1 cellular context compared by ENCODE assay signal in the genomic region with DNA sequence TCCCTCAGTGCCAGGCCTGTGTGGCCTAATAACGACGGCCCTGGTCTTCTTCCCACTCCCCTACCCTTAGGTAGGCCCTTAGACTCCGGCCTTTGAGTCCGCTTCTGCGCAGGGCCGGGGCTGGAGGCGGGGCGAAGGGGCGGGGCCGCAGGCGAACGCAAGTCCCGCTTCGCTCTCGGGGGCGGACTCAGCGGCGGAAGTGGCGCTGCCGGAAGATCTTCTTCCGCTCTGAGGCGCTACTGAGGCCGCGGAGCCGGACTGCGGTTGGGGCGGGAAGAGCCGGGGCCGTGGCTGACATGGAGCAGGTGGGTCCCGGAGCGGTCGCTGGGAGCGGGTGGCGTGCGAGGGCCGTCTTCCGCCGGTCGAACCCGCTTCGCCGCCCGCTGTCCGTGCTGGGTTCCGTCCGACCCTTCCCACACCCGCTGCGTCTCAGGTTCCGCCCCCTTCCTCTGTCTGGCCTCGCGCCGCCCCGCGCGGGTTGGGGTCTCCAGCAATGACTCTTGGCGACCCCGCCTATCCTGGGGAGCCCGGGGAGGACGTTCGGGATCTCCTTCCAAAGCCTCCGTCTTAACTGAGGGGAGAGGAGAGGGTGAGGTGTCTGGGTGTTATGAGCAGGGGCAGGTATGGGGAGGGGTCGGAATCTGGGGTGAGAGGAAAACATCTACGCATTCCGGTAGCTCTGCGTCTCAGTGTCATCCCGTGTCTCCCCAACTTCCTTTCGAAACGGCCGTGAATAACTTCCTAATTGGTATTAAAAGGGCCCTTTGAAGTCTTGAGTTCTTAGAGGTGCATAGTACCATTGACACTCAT.
TF ChIP-seq lines count a peak whose summit lies in the region.

A gene (plus strand): TSS at position 218 of the 810 bp plus-strand sequence. CDS start 16,388 bp downstream, outside the sequence.

TF ChIP-seq in HepG2, 621 proteins besides CTCF, POLR2A, EP300 and RAD21 (continued from another document and continues in another):
- TF ChIP-seq, protein P1, sequence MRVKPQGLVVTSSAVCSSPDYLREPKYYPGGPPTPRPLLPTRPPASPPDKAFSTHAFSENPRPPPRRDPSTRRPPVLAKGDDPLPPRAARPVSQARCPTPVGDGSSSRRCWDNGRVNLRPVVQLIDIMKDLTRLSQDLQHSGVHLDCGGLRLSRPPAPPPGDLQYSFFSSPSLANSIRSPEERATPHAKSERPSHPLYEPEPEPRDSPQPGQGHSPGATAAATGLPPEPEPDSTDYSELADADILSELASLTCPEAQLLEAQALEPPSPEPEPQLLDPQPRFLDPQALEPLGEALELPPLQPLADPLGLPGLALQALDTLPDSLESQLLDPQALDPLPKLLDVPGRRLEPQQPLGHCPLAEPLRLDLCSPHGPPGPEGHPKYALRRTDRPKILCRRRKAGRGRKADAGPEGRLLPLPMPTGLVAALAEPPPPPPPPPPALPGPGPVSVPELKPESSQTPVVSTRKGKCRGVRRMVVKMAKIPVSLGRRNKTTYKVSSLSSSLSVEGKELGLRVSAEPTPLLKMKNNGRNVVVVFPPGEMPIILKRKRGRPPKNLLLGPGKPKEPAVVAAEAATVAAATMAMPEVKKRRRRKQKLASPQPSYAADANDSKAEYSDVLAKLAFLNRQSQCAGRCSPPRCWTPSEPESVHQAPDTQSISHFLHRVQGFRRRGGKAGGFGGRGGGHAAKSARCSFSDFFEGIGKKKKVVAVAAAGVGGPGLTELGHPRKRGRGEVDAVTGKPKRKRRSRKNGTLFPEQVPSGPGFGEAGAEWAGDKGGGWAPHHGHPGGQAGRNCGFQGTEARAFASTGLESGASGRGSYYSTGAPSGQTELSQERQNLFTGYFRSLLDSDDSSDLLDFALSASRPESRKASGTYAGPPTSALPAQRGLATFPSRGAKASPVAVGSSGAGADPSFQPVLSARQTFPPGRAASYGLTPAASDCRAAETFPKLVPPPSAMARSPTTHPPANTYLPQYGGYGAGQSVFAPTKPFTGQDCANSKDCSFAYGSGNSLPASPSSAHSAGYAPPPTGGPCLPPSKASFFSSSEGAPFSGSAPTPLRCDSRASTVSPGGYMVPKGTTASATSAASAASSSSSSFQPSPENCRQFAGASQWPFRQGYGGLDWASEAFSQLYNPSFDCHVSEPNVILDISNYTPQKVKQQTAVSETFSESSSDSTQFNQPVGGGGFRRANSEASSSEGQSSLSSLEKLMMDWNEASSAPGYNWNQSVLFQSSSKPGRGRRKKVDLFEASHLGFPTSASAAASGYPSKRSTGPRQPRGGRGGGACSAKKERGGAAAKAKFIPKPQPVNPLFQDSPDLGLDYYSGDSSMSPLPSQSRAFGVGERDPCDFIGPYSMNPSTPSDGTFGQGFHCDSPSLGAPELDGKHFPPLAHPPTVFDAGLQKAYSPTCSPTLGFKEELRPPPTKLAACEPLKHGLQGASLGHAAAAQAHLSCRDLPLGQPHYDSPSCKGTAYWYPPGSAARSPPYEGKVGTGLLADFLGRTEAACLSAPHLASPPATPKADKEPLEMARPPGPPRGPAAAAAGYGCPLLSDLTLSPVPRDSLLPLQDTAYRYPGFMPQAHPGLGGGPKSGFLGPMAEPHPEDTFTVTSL (CRISPR knock-in tag; IDR thresholded peaks at IDR 0.05; ENCODE audit: borderline replicate concordance) = peak; percentile 56
- TF ChIP-seq, protein P2, sequence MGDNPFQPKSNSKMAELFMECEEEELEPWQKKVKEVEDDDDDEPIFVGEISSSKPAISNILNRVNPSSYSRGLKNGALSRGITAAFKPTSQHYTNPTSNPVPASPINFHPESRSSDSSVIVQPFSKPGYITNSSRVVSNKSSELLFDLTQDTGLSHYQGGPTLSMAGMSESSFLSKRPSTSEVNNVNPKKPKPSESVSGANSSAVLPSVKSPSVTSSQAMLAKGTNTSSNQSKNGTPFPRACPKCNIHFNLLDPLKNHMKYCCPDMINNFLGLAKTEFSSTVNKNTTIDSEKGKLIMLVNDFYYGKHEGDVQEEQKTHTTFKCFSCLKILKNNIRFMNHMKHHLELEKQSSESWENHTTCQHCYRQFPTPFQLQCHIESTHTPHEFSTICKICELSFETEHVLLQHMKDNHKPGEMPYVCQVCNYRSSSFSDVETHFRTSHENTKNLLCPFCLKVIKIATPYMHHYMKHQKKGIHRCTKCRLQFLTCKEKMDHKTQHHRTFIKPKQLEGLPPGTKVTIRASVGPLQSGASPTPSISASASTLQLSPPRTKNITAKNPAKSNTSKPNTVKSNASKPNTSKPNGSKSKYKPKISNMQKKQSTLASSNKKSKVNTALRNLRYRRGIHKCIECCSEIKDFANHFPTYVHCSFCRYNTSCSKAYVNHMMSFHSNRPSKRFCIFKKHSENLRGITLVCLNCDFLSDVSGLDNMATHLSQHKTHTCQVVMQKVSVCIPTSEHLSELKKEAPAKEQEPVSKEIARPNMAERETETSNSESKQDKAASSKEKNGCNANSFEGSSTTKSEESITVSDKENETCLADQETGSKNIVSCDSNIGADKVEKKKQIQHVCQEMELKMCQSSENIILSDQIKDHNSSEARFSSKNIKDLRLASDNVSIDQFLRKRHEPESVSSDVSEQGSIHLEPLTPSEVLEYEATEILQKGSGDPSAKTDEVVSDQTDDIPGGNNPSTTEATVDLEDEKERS (CRISPR knock-in tag; IDR thresholded peaks at IDR 0.05) = no peak
- TF ChIP-seq, protein P3, sequence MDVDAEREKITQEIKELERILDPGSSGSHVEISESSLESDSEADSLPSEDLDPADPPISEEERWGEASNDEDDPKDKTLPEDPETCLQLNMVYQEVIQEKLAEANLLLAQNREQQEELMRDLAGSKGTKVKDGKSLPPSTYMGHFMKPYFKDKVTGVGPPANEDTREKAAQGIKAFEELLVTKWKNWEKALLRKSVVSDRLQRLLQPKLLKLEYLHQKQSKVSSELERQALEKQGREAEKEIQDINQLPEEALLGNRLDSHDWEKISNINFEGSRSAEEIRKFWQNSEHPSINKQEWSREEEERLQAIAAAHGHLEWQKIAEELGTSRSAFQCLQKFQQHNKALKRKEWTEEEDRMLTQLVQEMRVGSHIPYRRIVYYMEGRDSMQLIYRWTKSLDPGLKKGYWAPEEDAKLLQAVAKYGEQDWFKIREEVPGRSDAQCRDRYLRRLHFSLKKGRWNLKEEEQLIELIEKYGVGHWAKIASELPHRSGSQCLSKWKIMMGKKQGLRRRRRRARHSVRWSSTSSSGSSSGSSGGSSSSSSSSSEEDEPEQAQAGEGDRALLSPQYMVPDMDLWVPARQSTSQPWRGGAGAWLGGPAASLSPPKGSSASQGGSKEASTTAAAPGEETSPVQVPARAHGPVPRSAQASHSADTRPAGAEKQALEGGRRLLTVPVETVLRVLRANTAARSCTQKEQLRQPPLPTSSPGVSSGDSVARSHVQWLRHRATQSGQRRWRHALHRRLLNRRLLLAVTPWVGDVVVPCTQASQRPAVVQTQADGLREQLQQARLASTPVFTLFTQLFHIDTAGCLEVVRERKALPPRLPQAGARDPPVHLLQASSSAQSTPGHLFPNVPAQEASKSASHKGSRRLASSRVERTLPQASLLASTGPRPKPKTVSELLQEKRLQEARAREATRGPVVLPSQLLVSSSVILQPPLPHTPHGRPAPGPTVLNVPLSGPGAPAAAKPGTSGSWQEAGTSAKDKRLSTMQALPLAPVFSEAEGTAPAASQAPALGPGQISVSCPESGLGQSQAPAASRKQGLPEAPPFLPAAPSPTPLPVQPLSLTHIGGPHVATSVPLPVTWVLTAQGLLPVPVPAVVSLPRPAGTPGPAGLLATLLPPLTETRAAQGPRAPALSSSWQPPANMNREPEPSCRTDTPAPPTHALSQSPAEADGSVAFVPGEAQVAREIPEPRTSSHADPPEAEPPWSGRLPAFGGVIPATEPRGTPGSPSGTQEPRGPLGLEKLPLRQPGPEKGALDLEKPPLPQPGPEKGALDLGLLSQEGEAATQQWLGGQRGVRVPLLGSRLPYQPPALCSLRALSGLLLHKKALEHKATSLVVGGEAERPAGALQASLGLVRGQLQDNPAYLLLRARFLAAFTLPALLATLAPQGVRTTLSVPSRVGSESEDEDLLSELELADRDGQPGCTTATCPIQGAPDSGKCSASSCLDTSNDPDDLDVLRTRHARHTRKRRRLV (CRISPR knock-in tag; IDR thresholded peaks at IDR 0.05) = peak; percentile 48; the same call in 1 of the 2 replicates
- TF ChIP-seq, protein P4, sequence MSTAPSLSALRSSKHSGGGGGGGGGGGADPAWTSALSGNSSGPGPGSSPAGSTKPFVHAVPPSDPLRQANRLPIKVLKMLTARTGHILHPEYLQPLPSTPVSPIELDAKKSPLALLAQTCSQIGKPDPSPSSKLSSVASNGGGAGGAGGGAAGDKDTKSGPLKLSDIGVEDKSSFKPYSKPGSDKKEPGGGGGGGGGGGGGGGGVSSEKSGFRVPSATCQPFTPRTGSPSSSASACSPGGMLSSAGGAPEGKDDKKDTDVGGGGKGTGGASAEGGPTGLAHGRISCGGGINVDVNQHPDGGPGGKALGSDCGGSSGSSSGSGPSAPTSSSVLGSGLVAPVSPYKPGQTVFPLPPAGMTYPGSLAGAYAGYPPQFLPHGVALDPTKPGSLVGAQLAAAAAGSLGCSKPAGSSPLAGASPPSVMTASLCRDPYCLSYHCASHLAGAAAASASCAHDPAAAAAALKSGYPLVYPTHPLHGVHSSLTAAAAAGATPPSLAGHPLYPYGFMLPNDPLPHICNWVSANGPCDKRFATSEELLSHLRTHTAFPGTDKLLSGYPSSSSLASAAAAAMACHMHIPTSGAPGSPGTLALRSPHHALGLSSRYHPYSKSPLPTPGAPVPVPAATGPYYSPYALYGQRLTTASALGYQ (CRISPR knock-in tag; IDR thresholded peaks at IDR 0.05) = peak; percentile 64
- TF ChIP-seq KAT2B (IDR thresholded peaks at IDR 0.05; ENCODE audit: borderline replicate concordance, low read depth, low read length) (no peak), ZNF703 (CRISPR knock-in tag; IDR thresholded peaks at IDR 0.05; ENCODE audit: borderline replicate concordance) (peak; percentile 71; the same call in 1 of the 2 replicates), GATAD1 (CRISPR knock-in tag; IDR thresholded peaks at IDR 0.05) (peak; percentile 95), ZNF788 (CRISPR knock-in tag; IDR thresholded peaks at IDR 0.05; ENCODE audit: borderline replicate concordance) (peak; percentile 95; the same call in 1 of the 2 replicates), IKZF4 (CRISPR knock-in tag; IDR thresholded peaks at IDR 0.05; ENCODE audit: borderline replicate concordance, low read depth, not compliant biosample characterization) (peak; percentile 85), ZNF598 (CRISPR knock-in tag; IDR thresholded peaks at IDR 0.05; ENCODE audit: borderline replicate concordance) (no peak; the same call in 1 of the 2 replicates), SIN3A (IDR thresholded peaks at IDR 0.05; ENCODE audit: borderline replicate concordance, low read depth, low read length) (peak; percentile 33; the same call in 1 of the 2 replicates), ZNF879 (CRISPR knock-in tag; IDR thresholded peaks at IDR 0.05) (no peak), BHLHE40 (IDR thresholded peaks at IDR 0.05; ENCODE audit: low read length) (no peak), KDM6A (CRISPR knock-in tag; IDR thresholded peaks at IDR 0.05; ENCODE audit: low read depth) (no peak), MTF1 (CRISPR knock-in tag; IDR thresholded peaks at IDR 0.05) (no peak), HNRNPL (IDR thresholded peaks at IDR 0.05; ENCODE audit: low read depth, low read length) (0 out of 2 replicates have a peak, but pooled peaks have one; percentile 25), ZKSCAN5 (CRISPR knock-in tag; IDR thresholded peaks at IDR 0.05) (no peak), ZNF329 (CRISPR knock-in tag; IDR thresholded peaks at IDR 0.05; ENCODE audit: low read depth) (peak; percentile 65; the same call in 1 of the 2 replicates), MAFK (conservative IDR thresholded peaks at IDR 0.05 in 1 of 2, IDR thresholded peaks at IDR 0.05 in 1 of 2; ENCODE audit: low read length in 2 of 2) (no peak), SP4 (CRISPR knock-in tag; IDR thresholded peaks at IDR 0.05) (peak; percentile 94), KAT8 (CRISPR knock-in tag; IDR thresholded peaks at IDR 0.05) (peak; percentile 95), PAX8 (CRISPR knock-in tag; IDR thresholded peaks at IDR 0.05; ENCODE audit: borderline replicate concordance) (peak; percentile 85; the same call in 1 of the 2 replicates), TRIM24 (CRISPR knock-in tag; IDR thresholded peaks at IDR 0.05) (no peak)
- TF ChIP-seq, protein P5, sequence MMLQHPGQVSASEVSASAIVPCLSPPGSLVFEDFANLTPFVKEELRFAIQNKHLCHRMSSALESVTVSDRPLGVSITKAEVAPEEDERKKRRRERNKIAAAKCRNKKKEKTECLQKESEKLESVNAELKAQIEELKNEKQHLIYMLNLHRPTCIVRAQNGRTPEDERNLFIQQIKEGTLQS (CRISPR knock-in tag; IDR thresholded peaks at IDR 0.05) = no peak
- TF ChIP-seq, protein P6, sequence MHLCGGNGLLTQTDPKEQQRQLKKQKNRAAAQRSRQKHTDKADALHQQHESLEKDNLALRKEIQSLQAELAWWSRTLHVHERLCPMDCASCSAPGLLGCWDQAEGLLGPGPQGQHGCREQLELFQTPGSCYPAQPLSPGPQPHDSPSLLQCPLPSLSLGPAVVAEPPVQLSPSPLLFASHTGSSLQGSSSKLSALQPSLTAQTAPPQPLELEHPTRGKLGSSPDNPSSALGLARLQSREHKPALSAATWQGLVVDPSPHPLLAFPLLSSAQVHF (CRISPR knock-in tag; IDR thresholded peaks at IDR 0.05) = no peak
- TF ChIP-seq, protein P7, sequence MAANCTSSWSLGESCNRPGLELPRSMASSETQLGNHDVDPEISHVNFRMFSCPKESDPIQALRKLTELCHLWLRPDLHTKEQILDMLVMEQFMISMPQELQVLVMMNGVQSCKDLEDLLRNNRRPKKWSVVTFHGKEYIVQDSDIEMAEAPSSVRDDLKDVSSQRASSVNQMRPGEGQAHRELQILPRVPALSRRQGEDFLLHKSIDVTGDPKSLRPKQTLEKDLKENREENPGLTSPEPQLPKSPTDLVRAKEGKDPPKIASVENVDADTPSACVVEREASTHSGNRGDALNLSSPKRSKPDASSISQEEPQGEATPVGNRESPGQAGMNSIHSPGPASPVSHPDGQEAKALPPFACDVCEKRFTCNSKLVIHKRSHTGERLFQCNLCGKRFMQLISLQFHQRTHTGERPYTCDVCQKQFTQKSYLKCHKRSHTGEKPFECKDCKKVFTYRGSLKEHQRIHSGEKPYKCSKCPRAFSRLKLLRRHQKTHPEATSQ (CRISPR knock-in tag; IDR thresholded peaks at IDR 0.05; ENCODE audit: borderline replicate concordance) = no peak
- TF ChIP-seq, protein P8, sequence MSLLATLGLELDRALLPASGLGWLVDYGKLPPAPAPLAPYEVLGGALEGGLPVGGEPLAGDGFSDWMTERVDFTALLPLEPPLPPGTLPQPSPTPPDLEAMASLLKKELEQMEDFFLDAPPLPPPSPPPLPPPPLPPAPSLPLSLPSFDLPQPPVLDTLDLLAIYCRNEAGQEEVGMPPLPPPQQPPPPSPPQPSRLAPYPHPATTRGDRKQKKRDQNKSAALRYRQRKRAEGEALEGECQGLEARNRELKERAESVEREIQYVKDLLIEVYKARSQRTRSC (CRISPR knock-in tag; IDR thresholded peaks at IDR 0.05; ENCODE audit: low read depth) = no peak
- TF ChIP-seq, protein P9, sequence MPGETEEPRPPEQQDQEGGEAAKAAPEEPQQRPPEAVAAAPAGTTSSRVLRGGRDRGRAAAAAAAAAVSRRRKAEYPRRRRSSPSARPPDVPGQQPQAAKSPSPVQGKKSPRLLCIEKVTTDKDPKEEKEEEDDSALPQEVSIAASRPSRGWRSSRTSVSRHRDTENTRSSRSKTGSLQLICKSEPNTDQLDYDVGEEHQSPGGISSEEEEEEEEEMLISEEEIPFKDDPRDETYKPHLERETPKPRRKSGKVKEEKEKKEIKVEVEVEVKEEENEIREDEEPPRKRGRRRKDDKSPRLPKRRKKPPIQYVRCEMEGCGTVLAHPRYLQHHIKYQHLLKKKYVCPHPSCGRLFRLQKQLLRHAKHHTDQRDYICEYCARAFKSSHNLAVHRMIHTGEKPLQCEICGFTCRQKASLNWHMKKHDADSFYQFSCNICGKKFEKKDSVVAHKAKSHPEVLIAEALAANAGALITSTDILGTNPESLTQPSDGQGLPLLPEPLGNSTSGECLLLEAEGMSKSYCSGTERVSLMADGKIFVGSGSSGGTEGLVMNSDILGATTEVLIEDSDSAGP (CRISPR knock-in tag; IDR thresholded peaks at IDR 0.05; ENCODE audit: borderline replicate concordance) = peak; percentile 76; the same call in 1 of the 2 replicates
